ENCODE assay signal across 11 cellular contexts in the genomic region with DNA sequence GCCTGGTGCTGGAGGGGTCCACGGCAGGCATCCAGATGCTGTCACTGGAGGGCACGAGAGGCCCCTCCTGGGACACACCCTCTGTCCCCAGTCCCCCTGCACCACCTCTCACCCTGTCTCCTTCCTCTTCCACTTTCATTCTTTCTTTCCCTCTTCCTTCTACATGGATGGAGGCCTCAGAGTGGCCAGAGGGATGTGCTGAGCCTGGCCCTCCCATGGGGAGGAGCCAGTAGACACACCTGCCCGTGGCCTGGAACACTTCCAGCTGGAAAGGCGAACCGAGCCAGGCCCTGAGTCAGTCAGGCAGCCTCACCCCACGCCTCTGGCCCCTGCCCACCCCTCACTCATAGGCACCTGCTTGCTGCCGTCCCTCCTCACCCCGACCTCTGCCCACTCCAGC. TPM values are rescaled to one million over a fixed set of nuclear protein-coding genes. Genes with fewer than 3 reads are reported as not detected.
DNase-seq lines count a peak whose midpoint lies in the region; ATAC-seq and TF ChIP-seq lines count a peak whose summit lies in the region.
"Had no signal": no experiment of that assay in that cellular context is flagged by ENCODE, and none has a peak within 500 bp of the region (broad histone marks: within the 10 kb centered on the region; RNA-seq: fewer than 3 reads in every experiment).

No MANE protein-coding gene starts in this region.

- TF ChIP-seq CTCF in Caco-2 (IDR thresholded peaks at IDR 0.05; ENCODE audit: insufficient read depth in 1 of 2, low read depth in 1 of 2, low read length in 1 of 2, severe bottlenecking in 1 of 2, unreplicated experiment in 1 of 2), result no peak
- no peak for TF ChIP-seq CTCF in WERI-Rb-1 (IDR thresholded peaks at IDR 0.05; ENCODE audit: low read depth, low read length)
- no peak for TF ChIP-seq CTCF in lower lobe of right lung (IDR thresholded peaks at IDR 0.05)

- H3K9me3 Mint-ChIP-seq in Caco-2 (ENCODE audit: unreplicated experiment), result no peaks in the 10 kb centered on the region
- H3K9me3 Mint-ChIP-seq in activated T-helper 1 cell treated with anti-CD3 and anti-CD28 coated beads, Interleukin-12 subunit alpha, Interleukin-12 subunit beta, Interleukin-2, Interleukin-4 antibody, amounts not matched to agents 30 ng/mL and 10 ng/mL and 1 ng/mL, durations not matched to agents 14 hours and 24 hours and 36 hours, result no peaks in the 10 kb centered on the region
- H3K9me3 Mint-ChIP-seq: activated CD4-positive, alpha-beta T cell treated with anti-CD3 and anti-CD28 coated beads, Interleukin-2, amount 10 ng/mL, durations not matched to agents 7 days and 5 days had no signal

- H3K27me3 ChIP-seq in Caco-2 (replicated peaks; ENCODE audit: control insufficient read depth, insufficient read depth, low read length) (no peaks in the 10 kb centered on the region), WERI-Rb-1 (ENCODE audit: insufficient read depth, low read depth, severe bottlenecking) (no peaks in the 10 kb centered on the region), lower lobe of right lung (ENCODE audit: low read depth) (peaks cover 13% of the 10 kb centered on the region)
- H3K27me3 ChIP-seq: adrenal gland had no signal

- H3K4me3 Mint-ChIP-seq in Caco-2 (ENCODE audit: unreplicated experiment), result no peak overlapping the region
- H3K4me3 Mint-ChIP-seq in activated T-helper 1 cell treated with anti-CD3 and anti-CD28 coated beads, Interleukin-12 subunit alpha, Interleukin-12 subunit beta, Interleukin-2, Interleukin-4 antibody, amounts not matched to agents 30 ng/mL and 10 ng/mL and 1 ng/mL, durations not matched to agents 14 hours and 24 hours and 36 hours, result no peak overlapping the region
- H3K4me3 Mint-ChIP-seq: activated CD4-positive, alpha-beta T cell treated with anti-CD3 and anti-CD28 coated beads, Interleukin-2, amount 10 ng/mL, durations not matched to agents 7 days and 5 days had no signal

- DNase-seq in Caco-2, result no peak
- DNase-seq in M059J (ENCODE audit: low read depth), result peak; percentile 7
- DNase-seq in WERI-Rb-1, result peak; percentile 72
- DNase-seq in lower lobe of right lung, result peak; percentile 60
- no peak for DNase-seq in medulla oblongata (ENCODE audit: extremely low spot score)
- DNase-seq in activated T-helper 1 cell treated with anti-CD3 and anti-CD28 coated beads, Interleukin-12 subunit alpha, Interleukin-12 subunit beta, Interleukin-2, Interleukin-4 antibody, amounts not matched to agents 30 ng/mL and 10 ng/mL and 1 ng/mL, durations not matched to agents 14 hours and 24 hours and 36 hours (ENCODE audit: low spot score), result no peak
- DNase-seq: activated CD4-positive, alpha-beta T cell treated with anti-CD3 and anti-CD28 coated beads, Interleukin-2, amount 10 ng/mL, durations not matched to agents 7 days and 5 days; adrenal gland; esophagus squamous epithelium had no signal

- H3K27me3 Mint-ChIP-seq in Caco-2 (ENCODE audit: insufficient read depth, unreplicated experiment), result no peaks in the 10 kb centered on the region
- peaks cover 54% of the 10 kb centered on the region for H3K27me3 Mint-ChIP-seq in activated T-helper 1 cell treated with anti-CD3 and anti-CD28 coated beads, Interleukin-12 subunit alpha, Interleukin-12 subunit beta, Interleukin-2, Interleukin-4 antibody, amounts not matched to agents 30 ng/mL and 10 ng/mL and 1 ng/mL, durations not matched to agents 14 hours and 24 hours and 36 hours (ENCODE audit: insufficient read depth)

- POLR2A ChIA-PET in Caco-2 (lab: Charles Lee), result interaction anchor here (0.5 kb wide), 1 partner anchor 59 kb away, joined by 6 read pairs; no protein-coding TSS in a partner anchor

- H3K36me3 ChIP-seq in Caco-2 (ENCODE audit: control insufficient read depth, insufficient read depth, low read length), result no peaks in the 10 kb centered on the region
- no peaks in the 10 kb centered on the region for H3K36me3 ChIP-seq in WERI-Rb-1
- no peaks in the 10 kb centered on the region for H3K36me3 ChIP-seq in lower lobe of right lung
- H3K36me3 ChIP-seq: adrenal gland, esophagus squamous epithelium had no signal

- H3K4me1 ChIP-seq in Caco-2 (no peaks in the 10 kb centered on the region), lower lobe of right lung (peaks cover 5% of the 10 kb centered on the region)
- H3K4me1 ChIP-seq: adrenal gland had no signal

- peak overlapping the region; percentile 98 for H3K27ac ChIP-seq in WERI-Rb-1
- no peak overlapping the region for H3K27ac ChIP-seq in lower lobe of right lung
- H3K27ac ChIP-seq: adrenal gland, esophagus squamous epithelium had no signal

- no peak overlapping the region for H3K4me3 ChIP-seq in Caco-2 (ENCODE audit: low read depth, low read length)
- H3K4me3 ChIP-seq in WERI-Rb-1 (ENCODE audit: low read depth, low read length), result peak overlapping the region; percentile 13
- H3K4me3 ChIP-seq in lower lobe of right lung, result no peak overlapping the region
- H3K4me3 ChIP-seq: adrenal gland, esophagus squamous epithelium had no signal

- no TSS peak for BruUV-seq in Caco-2 (replicated peaks; lab: Mats Ljungman, UMichigan)

- peaks cover 10% of the 10 kb centered on the region for H3K36me3 Mint-ChIP-seq in Caco-2 (ENCODE audit: insufficient read depth, unreplicated experiment)
- H3K36me3 Mint-ChIP-seq in activated T-helper 1 cell treated with anti-CD3 and anti-CD28 coated beads, Interleukin-12 subunit alpha, Interleukin-12 subunit beta, Interleukin-2, Interleukin-4 antibody, amounts not matched to agents 30 ng/mL and 10 ng/mL and 1 ng/mL, durations not matched to agents 14 hours and 24 hours and 36 hours (ENCODE audit: low read depth), result no peaks in the 10 kb centered on the region

- peaks cover 7% of the 10 kb centered on the region for H3K4me1 Mint-ChIP-seq in Caco-2 (ENCODE audit: low read depth, unreplicated experiment)
- peaks cover 35% of the 10 kb centered on the region for H3K4me1 Mint-ChIP-seq in activated T-helper 1 cell treated with anti-CD3 and anti-CD28 coated beads, Interleukin-12 subunit alpha, Interleukin-12 subunit beta, Interleukin-2, Interleukin-4 antibody, amounts not matched to agents 30 ng/mL and 10 ng/mL and 1 ng/mL, durations not matched to agents 14 hours and 24 hours and 36 hours (ENCODE audit: low read depth)

- H3K9me3 ChIP-seq in Caco-2 (no peaks in the 10 kb centered on the region), WERI-Rb-1 (ENCODE audit: severe bottlenecking) (no peaks in the 10 kb centered on the region), lower lobe of right lung (no peaks in the 10 kb centered on the region)
- H3K9me3 ChIP-seq: adrenal gland, esophagus squamous epithelium had no signal

- ATAC-seq in lower lobe of right lung (peak; percentile 59 to 75), GM19467 (IDR thresholded peaks at IDR 0.05; ENCODE audit: unreplicated experiment) (no peak), GM21528 (IDR thresholded peaks at IDR 0.05; ENCODE audit: low FRiP score, unreplicated experiment) (no peak)

- H3K27ac Mint-ChIP-seq in Caco-2 (ENCODE audit: unreplicated experiment), result peak overlapping the region; percentile 33
- H3K27ac Mint-ChIP-seq in activated T-helper 1 cell treated with anti-CD3 and anti-CD28 coated beads, Interleukin-12 subunit alpha, Interleukin-12 subunit beta, Interleukin-2, Interleukin-4 antibody, amounts not matched to agents 30 ng/mL and 10 ng/mL and 1 ng/mL, durations not matched to agents 14 hours and 24 hours and 36 hours, result no peak overlapping the region
- H3K27ac Mint-ChIP-seq: activated CD4-positive, alpha-beta T cell treated with anti-CD3 and anti-CD28 coated beads, Interleukin-2, amount 10 ng/mL, durations not matched to agents 7 days and 5 days had no signal

- CTCF ChIA-PET in Caco-2 (lab: Charles Lee), result no interaction called here

- intact Hi-C loops in Caco-2 (cut with micrococcal nuclease; ENCODE audit: unreplicated experiment), result no loop called here
- intact Hi-C loops in lower lobe of right lung (cut with DNase I), result no loop called here
- intact Hi-C loops in activated T-helper 1 cell treated with anti-CD3 and anti-CD28 coated beads, Interleukin-12 subunit alpha, Interleukin-12 subunit beta, Interleukin-2, Interleukin-4 antibody, amounts not matched to agents 30 ng/mL and 10 ng/mL and 1 ng/mL, durations not matched to agents 14 hours and 24 hours and 36 hours (cut with micrococcal nuclease), result no loop called here

RNA-seq across cellular contexts. Expression of a gene that starts 55.9 kb away (rescaled TPM):
- total RNA-seq in Caco-2 (2022), result 9.1 and 11.0 TPM in 2 replicates
- 10.6 and 14.4 TPM in 2 replicates for total RNA-seq in M059J (2014; rRNA removed; shearing (Covaris generic))
- 33.3 TPM for total RNA-seq in lower lobe of right lung
- total RNA-seq in activated T-helper 1 cell treated with anti-CD3 and anti-CD28 coated beads, Interleukin-12 subunit alpha, Interleukin-12 subunit beta, Interleukin-2, Interleukin-4 antibody, amounts not matched to agents 30 ng/mL and 10 ng/mL and 1 ng/mL, durations not matched to agents 14 hours and 24 hours and 36 hours, result 14.7 and 15.1 TPM in 2 replicates

Comparison
In these comparisons a context has a peak if more than half of its experiments do, and no peak if none do; other contexts are left out.
1. DNase-seq: peak in M059J (single experiment), WERI-Rb-1 (single experiment) and lower lobe of right lung (single experiment); none in Caco-2 (0 of 2), medulla oblongata (single experiment) and activated T-helper 1 cell treated with anti-CD3 and anti-CD28 coated beads, Interleukin-12 subunit alpha, Interleukin-12 subunit beta, Interleukin-2, Interleukin-4 antibody, amounts not matched to agents 30 ng/mL and 10 ng/mL and 1 ng/mL, durations not matched to agents 14 hours and 24 hours and 36 hours (single experiment).
2. ATAC-seq: peak in lower lobe of right lung (2 of 2); none in GM19467 (single experiment) and GM21528 (single experiment).